ENCODE assay signal across 12 cellular contexts in genomic region chr3:129442486-129442885, GRCh38. TPM values are rescaled to one million over a fixed set of nuclear protein-coding genes. Genes with fewer than 3 reads are reported as not detected.
DNase-seq lines count a peak whose midpoint lies in the region; ATAC-seq and TF ChIP-seq lines count a peak whose summit lies in the region.
"Had no signal": no experiment of that assay in that cellular context is flagged by ENCODE, and none has a peak within 500 bp of the region (broad histone marks: within the 10 kb centered on the region; RNA-seq: fewer than 3 reads in every experiment).

No MANE protein-coding gene starts in this region.

- no peak for ATAC-seq in activated B cell treated with CpG ODN at 0.5 μM for 24 hours (ENCODE audit: low read depth)
- no peak for ATAC-seq in stimulated activated effector memory CD8-positive, alpha-beta T cell treated with anti-CD3 and anti-CD28 coated beads, Interleukin-12 subunit alpha, Interleukin-12 subunit beta, amount 100 ng/mL, for 72 hours
- no peak for ATAC-seq in body of pancreas
- ATAC-seq in HG02981 (IDR thresholded peaks at IDR 0.05; ENCODE audit: unreplicated experiment) = no peak

- DNase-seq in activated B cell treated with CpG ODN at 0.5 μM for 24 hours (no peak), hepatocyte (ENCODE audit: low spot score) (no peak), body of pancreas (no peak), prostate gland (ENCODE audit: low spot score) (no peak)
- DNase-seq in stimulated activated effector memory CD8-positive, alpha-beta T cell treated with anti-CD3 and anti-CD28 coated beads, Interleukin-12 subunit alpha, Interleukin-12 subunit beta, amount 100 ng/mL, for 72 hours (ENCODE audit: low spot score in 2 of 2) = no peak
- DNase-seq: activated gamma-delta T cell, kidney, small intestine had no signal

- H3K27ac Mint-ChIP-seq in activated B cell treated with CpG ODN at 0.5 μM for 24 hours = peak overlapping the region; percentile 24
- H3K27ac Mint-ChIP-seq in stimulated activated effector memory CD8-positive, alpha-beta T cell treated with anti-CD3 and anti-CD28 coated beads, Interleukin-12 subunit alpha, Interleukin-12 subunit beta, amount 100 ng/mL, for 72 hours = peak overlapping the region; percentile 15

- H3K36me3 ChIP-seq in HEK293 (ENCODE audit: control insufficient read depth in 2 of 2, insufficient read depth in 1 of 2, low read length in 2 of 2) (peaks cover 0 to 5% of the 10 kb centered on the region in 2 experiments; a peak in 1 of 3 replicates), hepatocyte (replicated peaks; ENCODE audit: insufficient read depth, low read depth) (no peaks in the 10 kb centered on the region), body of pancreas (replicated peaks in 1 of 2; ENCODE audit: insufficient read depth in 1 of 2, low read depth in 2 of 2) (no peaks in the 10 kb centered on the region), prostate gland (no peaks in the 10 kb centered on the region)

- WGBS in hepatocyte (ENCODE audit: low lambda C conversion rate, missing lambda C conversion rate) = 52% methylated on average over 2 of the region's 2 CpGs
- 55 to 59% methylated on average over 2 of the region's 2 CpGs for WGBS in body of pancreas, 2 donors
- 20% methylated on average over 2 of the region's 2 CpGs for WGBS in prostate gland

- 0 out of 2 replicates have a peak, but pooled peaks cover 4% of the 10 kb centered on the region for H3K4me1 ChIP-seq in HEK293 (ENCODE audit: control insufficient read depth, insufficient read depth, low read length)
- peaks cover 22% of the 10 kb centered on the region for H3K4me1 ChIP-seq in hepatocyte (ENCODE audit: insufficient read depth)
- H3K4me1 ChIP-seq in body of pancreas = peaks cover 79% of the 10 kb centered on the region
- peaks cover 8% of the 10 kb centered on the region for H3K4me1 ChIP-seq in prostate gland (replicated peaks)

- TF ChIP-seq POLR2A in body of pancreas (IDR thresholded peaks at IDR 0.05) = no peak
- TF ChIP-seq POLR2A in prostate gland (IDR thresholded peaks at IDR 0.05) = no peak

- TF ChIP-seq CTCF in HEK293 (tag by site-specific recombination; IDR thresholded peaks at IDR 0.05) (no peak), activated B cell treated with CpG ODN at 0.5 μM for 24 hours (IDR thresholded peaks at IDR 0.05) (no peak), hepatocyte (IDR thresholded peaks at IDR 0.05; ENCODE audit: poor library complexity) (no peak), body of pancreas (IDR thresholded peaks at IDR 0.05) (no peak), prostate gland (IDR thresholded peaks at IDR 0.05) (no peak)

- POLR2A ChIA-PET in HEK293 (lab: Yijun Ruan, JAX) = no interaction called here
- POLR2A ChIA-PET in activated B cell treated with CpG ODN at 0.5 μM for 24 hours (lab: Charles Lee) = interaction anchor here (5.4 kb wide), 1 partner anchor 13 kb away, joined by 59 read pairs; the partner anchor contains the start of gene EFCAB12

- peaks cover 37% of the 10 kb centered on the region for H3K4me1 Mint-ChIP-seq in activated B cell treated with CpG ODN at 0.5 μM for 24 hours
- peaks cover 39% of the 10 kb centered on the region for H3K4me1 Mint-ChIP-seq in stimulated activated effector memory CD8-positive, alpha-beta T cell treated with anti-CD3 and anti-CD28 coated beads, Interleukin-12 subunit alpha, Interleukin-12 subunit beta, amount 100 ng/mL, for 72 hours

- H3K4me3 Mint-ChIP-seq in activated B cell treated with CpG ODN at 0.5 μM for 24 hours = no peak overlapping the region
- H3K4me3 Mint-ChIP-seq in stimulated activated effector memory CD8-positive, alpha-beta T cell treated with anti-CD3 and anti-CD28 coated beads, Interleukin-12 subunit alpha, Interleukin-12 subunit beta, amount 100 ng/mL, for 72 hours = no peak overlapping the region

- CTCF ChIA-PET in HEK293 (lab: Yijun Ruan, JAX) (interaction anchor here (0.6 kb wide), 1 partner anchor 207 kb away, joined by 3 read pairs; no protein-coding TSS in a partner anchor), activated B cell treated with CpG ODN at 0.5 μM for 24 hours (lab: Charles Lee) (no interaction called here)

- no peak overlapping the region for H2AFZ ChIP-seq in hepatocyte

- H3K27me3 ChIP-seq in hepatocyte (no peaks in the 10 kb centered on the region), body of pancreas (no peaks in the 10 kb centered on the region), prostate gland (replicated peaks; ENCODE audit: insufficient read depth) (no peaks in the 10 kb centered on the region)

- no peaks in the 10 kb centered on the region for H3K27me3 Mint-ChIP-seq in activated B cell treated with CpG ODN at 0.5 μM for 24 hours

- no peaks in the 10 kb centered on the region for H3K9me3 Mint-ChIP-seq in activated B cell treated with CpG ODN at 0.5 μM for 24 hours
- no peaks in the 10 kb centered on the region for H3K9me3 Mint-ChIP-seq in stimulated activated effector memory CD8-positive, alpha-beta T cell treated with anti-CD3 and anti-CD28 coated beads, Interleukin-12 subunit alpha, Interleukin-12 subunit beta, amount 100 ng/mL, for 72 hours

- H3K9me3 ChIP-seq in HEK293 (ENCODE audit: control insufficient read depth, insufficient read depth, low read depth, low read length) (no peaks in the 10 kb centered on the region), hepatocyte (ENCODE audit: low read depth) (no peaks in the 10 kb centered on the region), body of pancreas (no peaks in the 10 kb centered on the region), prostate gland (no peaks in the 10 kb centered on the region)

- no peaks in the 10 kb centered on the region for H3K9me2 ChIP-seq in hepatocyte (replicated peaks; ENCODE audit: insufficient read depth)

- peaks cover 52% of the 10 kb centered on the region for H3K79me2 ChIP-seq in hepatocyte

- H3K4me3 ChIP-seq in HEK293 (ENCODE audit: low read depth, low read length) (no peak overlapping the region), hepatocyte (no peak overlapping the region), body of pancreas (no peak overlapping the region), prostate gland (no peak overlapping the region)

- no peak overlapping the region for H3K27ac ChIP-seq in HEK293 (ENCODE audit: extremely low read depth, low read depth, low read length)
- H3K27ac ChIP-seq in hepatocyte = no peak overlapping the region
- H3K27ac ChIP-seq in body of pancreas = peak overlapping the region in 2 of 4 donors; percentile 89 to 93
- peak overlapping the region in 1 of 2 donors; percentile 84 for H3K27ac ChIP-seq in prostate gland

- peaks cover 23% of the 10 kb centered on the region for H3K36me3 Mint-ChIP-seq in activated B cell treated with CpG ODN at 0.5 μM for 24 hours (ENCODE audit: low read depth)
- H3K36me3 Mint-ChIP-seq in stimulated activated effector memory CD8-positive, alpha-beta T cell treated with anti-CD3 and anti-CD28 coated beads, Interleukin-12 subunit alpha, Interleukin-12 subunit beta, amount 100 ng/mL, for 72 hours = peaks cover 23% of the 10 kb centered on the region

- H4K20me1 ChIP-seq in hepatocyte (ENCODE audit: insufficient read depth, poor library complexity, severe bottlenecking) = no peaks in the 10 kb centered on the region

- peak overlapping the region; percentile 82 for H3K4me2 ChIP-seq in hepatocyte

- intact Hi-C loops in activated B cell treated with CpG ODN at 0.5 μM for 24 hours (cut with micrococcal nuclease) = loop anchor here (5.0 kb wide), 2 partner anchors 60 to 1390 kb away; partner anchors contain the start of gene SEC61A1
- intact Hi-C loops in body of pancreas (cut with DNase I) = no loop called here
- intact Hi-C loops in prostate gland (cut with DNase I) = no loop called here

TF ChIP-seq in HEK293, 187 proteins besides CTCF, POLR2A, EP300 and RAD21:
- TF ChIP-seq ZNF10 (tag by site-specific recombination; IDR thresholded peaks at IDR 0.05) (no peak), ZIC2 (tag by site-specific recombination; IDR thresholded peaks at IDR 0.05) (peak; percentile 37; the same call in 1 of the 2 replicates)

RNA-seq across cellular contexts. Expression of gene IFT122, which starts 2.5 kb away (rescaled TPM):
- 18.7 and 19.2 TPM in 2 replicates for total RNA-seq in activated B cell treated with CpG ODN at 0.5 μM for 24 hours
- total RNA-seq in hepatocyte = 14.6 and 17.3 TPM in 2 replicates
- polyA plus RNA-seq in hepatocyte = 11.4 and 15.6 TPM in 2 replicates
- total RNA-seq in body of pancreas = 10 to 100 TPM; 10.5 to 34.8 TPM
- 10 to 100 TPM; 60.8 to 91.3 TPM for total RNA-seq in prostate gland

RNA-seq across cellular contexts. Expression of gene MBD4, which starts 2.7 kb away (rescaled TPM):
- total RNA-seq in activated B cell treated with CpG ODN at 0.5 μM for 24 hours (86.3 and 98.7 TPM in 2 replicates), hepatocyte (25.0 and 27.5 TPM in 2 replicates), body of pancreas (10 to 100 TPM; 18.7 to 23.1 TPM), prostate gland (10 to 100 TPM; 20.6 to 34.0 TPM)
- 20.8 and 22.2 TPM in 2 replicates for polyA plus RNA-seq in hepatocyte

RNA-seq across cellular contexts. Expression of gene EFCAB12, which starts 14.1 kb away (rescaled TPM):
- 1.8 and 2.1 TPM in 2 replicates for total RNA-seq in activated B cell treated with CpG ODN at 0.5 μM for 24 hours
- 0.20 and 0.44 TPM in 2 replicates for total RNA-seq in hepatocyte
- polyA plus RNA-seq in hepatocyte = 0.19 and 1.5 TPM in 2 replicates
- 1 to 10 TPM in 1 of 2 donors, under 1 TPM in 1; under 0.01 to 1.3 TPM for total RNA-seq in body of pancreas
- total RNA-seq in prostate gland = 10 to 100 TPM in 1 of 2 donors, 1 to 10 TPM in 1; 6.2 to 13.7 TPM
- total RNA-seq: Daoy, M059J had no signal
